ENCODE assay signal across 26 cellular contexts in genomic region chr11:126731526-126731925, GRCh38.
"Had no signal": no experiment of that assay in that cellular context is flagged by ENCODE, and none has a peak within 500 bp of the region (broad histone marks: within the 10 kb centered on the region; RNA-seq: fewer than 3 reads in every experiment).

No MANE protein-coding gene starts in this region.

- H3K4me3 ChIP-seq: adrenal gland, breast epithelium, K562, SJSA1 had no signal

- H3K4me1 Mint-ChIP-seq: activated naive CD8-positive, alpha-beta T cell treated with anti-CD3 and anti-CD28 coated beads, Interleukin-2, amount 10 ng/mL, durations not matched to agents 7 days and 5 days had no signal

- FAIRE-seq: K562, RCC 7860 had no signal

- H3K36me3 Mint-ChIP-seq: activated naive CD8-positive, alpha-beta T cell treated with anti-CD3 and anti-CD28 coated beads, Interleukin-2, amount 10 ng/mL, durations not matched to agents 7 days and 5 days had no signal

- H3K4me3 Mint-ChIP-seq: activated CD8-positive, alpha-beta T cell treated with anti-CD3 and anti-CD28 coated beads, Interleukin-2, amount 10 ng/mL, durations not matched to agents 7 days and 5 days; activated naive CD8-positive, alpha-beta T cell treated with anti-CD3 and anti-CD28 coated beads, Interleukin-2, amount 10 ng/mL, durations not matched to agents 7 days and 5 days; T-helper 1 cell treated with Interleukin-12 subunit alpha and Interleukin-12 subunit beta and Interleukin-4 antibody, amounts not matched to agents 30 μg/mL and 1 μg/mL, for 36 hours; WTC11 had no signal

- H3K27me3 Mint-ChIP-seq: activated naive CD8-positive, alpha-beta T cell treated with anti-CD3 and anti-CD28 coated beads, Interleukin-2, amount 10 ng/mL, durations not matched to agents 7 days and 5 days had no signal

- ATAC-seq: activated CD8-positive, alpha-beta T cell treated with anti-CD3 and anti-CD28 coated beads, Interleukin-2, amount 10 ng/mL, durations not matched to agents 7 days and 5 days; K562; PC-3; SK-N-SH treated with all-trans-retinoic acid at 6 μM for 48 hours; WTC11 had no signal

- H3K27ac ChIP-seq: adrenal gland, breast epithelium, SJSA1 had no signal

- H3K27me3 ChIP-seq: adrenal gland, breast epithelium, SJSA1 had no signal

- H3K4me1 ChIP-seq: adrenal gland, breast epithelium had no signal

- H3K27ac Mint-ChIP-seq: activated CD8-positive, alpha-beta T cell treated with anti-CD3 and anti-CD28 coated beads, Interleukin-2, amount 10 ng/mL, durations not matched to agents 7 days and 5 days; activated naive CD8-positive, alpha-beta T cell treated with anti-CD3 and anti-CD28 coated beads, Interleukin-2, amount 10 ng/mL, durations not matched to agents 7 days and 5 days; T-helper 1 cell treated with Interleukin-12 subunit alpha and Interleukin-12 subunit beta and Interleukin-4 antibody, amounts not matched to agents 30 μg/mL and 1 μg/mL, for 36 hours; WTC11 had no signal

- H3K9me3 Mint-ChIP-seq: activated naive CD8-positive, alpha-beta T cell treated with anti-CD3 and anti-CD28 coated beads, Interleukin-2, amount 10 ng/mL, durations not matched to agents 7 days and 5 days; T-helper 1 cell treated with Interleukin-12 subunit alpha and Interleukin-12 subunit beta and Interleukin-4 antibody, amounts not matched to agents 30 μg/mL and 1 μg/mL, for 36 hours had no signal

- H3K36me3 ChIP-seq: adrenal gland, breast epithelium, SJSA1 had no signal

- H3K9me3 ChIP-seq: adrenal gland, breast epithelium, SJSA1 had no signal

- DNase-seq: activated CD4-positive, alpha-beta T cell treated with anti-CD3 and anti-CD28 coated beads for 48 hours; activated CD4-positive, alpha-beta T cell treated with anti-CD3 and anti-CD28 coated beads, Interleukin-2, amount 50 U/mL, for 4 hours; activated CD4-positive, CD25-positive, alpha-beta regulatory T cell treated with anti-CD3 and anti-CD28 coated beads, Interleukin-2, amount 50 U/mL, for 72 hours; activated CD8-positive, alpha-beta memory T cell treated with anti-CD3 and anti-CD28 coated beads, Interleukin-2, amount 50 U/mL, for 48 hours; activated CD8-positive, alpha-beta T cell treated with anti-CD3 and anti-CD28 coated beads, Interleukin-2, amount 10 ng/mL, durations not matched to agents 7 days and 5 days; activated naive CD4-positive, alpha-beta T cell treated with anti-CD3 and anti-CD28 coated beads, Interleukin-2, amount 50 U/mL, for 16 hours; activated naive CD8-positive, alpha-beta T cell treated with anti-CD3 and anti-CD28 coated beads, Interleukin-2, amount 10 ng/mL, durations not matched to agents 7 days and 5 days; activated T-cell treated with anti-CD3 and anti-CD28 coated beads, Interleukin-2, amount 50 U/mL, for 1 hour; adrenal gland; anterior cingulate cortex; caudate nucleus; NCI-H1048; NCI-H1930; NCI-H2171; NCI-H2227 treated with DMSO at 0.1 percent for 48 hours; NCI-H526; NCI-H774; PC-3; SHP77 had no signal
